In the genomic region with DNA sequence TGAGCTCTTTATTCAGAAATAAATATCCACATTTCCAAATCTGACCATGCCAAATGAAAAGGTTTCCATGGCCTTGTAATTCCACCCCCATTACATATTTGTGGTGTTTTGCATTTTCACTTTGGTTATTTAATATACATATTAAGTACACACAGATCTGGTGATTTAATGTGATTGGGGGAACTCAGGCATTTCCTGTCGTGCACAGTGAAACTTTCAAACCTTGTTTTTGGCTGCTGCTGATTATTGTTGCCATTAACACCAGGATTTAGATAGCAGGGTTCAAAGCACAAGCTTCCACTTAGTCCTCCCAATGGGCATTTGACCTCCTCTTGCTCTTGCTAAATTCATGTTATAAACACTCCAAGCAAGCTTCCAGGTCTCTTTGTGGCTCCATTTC, we compare ENCODE assay signal across 1 cellular context.
TF ChIP-seq lines count a peak whose summit lies in the region.

No MANE protein-coding gene starts in this region.

TF ChIP-seq in GM12878, 131 proteins besides CTCF, POLR2A, EP300 and RAD21:
- TF ChIP-seq, protein P1, sequence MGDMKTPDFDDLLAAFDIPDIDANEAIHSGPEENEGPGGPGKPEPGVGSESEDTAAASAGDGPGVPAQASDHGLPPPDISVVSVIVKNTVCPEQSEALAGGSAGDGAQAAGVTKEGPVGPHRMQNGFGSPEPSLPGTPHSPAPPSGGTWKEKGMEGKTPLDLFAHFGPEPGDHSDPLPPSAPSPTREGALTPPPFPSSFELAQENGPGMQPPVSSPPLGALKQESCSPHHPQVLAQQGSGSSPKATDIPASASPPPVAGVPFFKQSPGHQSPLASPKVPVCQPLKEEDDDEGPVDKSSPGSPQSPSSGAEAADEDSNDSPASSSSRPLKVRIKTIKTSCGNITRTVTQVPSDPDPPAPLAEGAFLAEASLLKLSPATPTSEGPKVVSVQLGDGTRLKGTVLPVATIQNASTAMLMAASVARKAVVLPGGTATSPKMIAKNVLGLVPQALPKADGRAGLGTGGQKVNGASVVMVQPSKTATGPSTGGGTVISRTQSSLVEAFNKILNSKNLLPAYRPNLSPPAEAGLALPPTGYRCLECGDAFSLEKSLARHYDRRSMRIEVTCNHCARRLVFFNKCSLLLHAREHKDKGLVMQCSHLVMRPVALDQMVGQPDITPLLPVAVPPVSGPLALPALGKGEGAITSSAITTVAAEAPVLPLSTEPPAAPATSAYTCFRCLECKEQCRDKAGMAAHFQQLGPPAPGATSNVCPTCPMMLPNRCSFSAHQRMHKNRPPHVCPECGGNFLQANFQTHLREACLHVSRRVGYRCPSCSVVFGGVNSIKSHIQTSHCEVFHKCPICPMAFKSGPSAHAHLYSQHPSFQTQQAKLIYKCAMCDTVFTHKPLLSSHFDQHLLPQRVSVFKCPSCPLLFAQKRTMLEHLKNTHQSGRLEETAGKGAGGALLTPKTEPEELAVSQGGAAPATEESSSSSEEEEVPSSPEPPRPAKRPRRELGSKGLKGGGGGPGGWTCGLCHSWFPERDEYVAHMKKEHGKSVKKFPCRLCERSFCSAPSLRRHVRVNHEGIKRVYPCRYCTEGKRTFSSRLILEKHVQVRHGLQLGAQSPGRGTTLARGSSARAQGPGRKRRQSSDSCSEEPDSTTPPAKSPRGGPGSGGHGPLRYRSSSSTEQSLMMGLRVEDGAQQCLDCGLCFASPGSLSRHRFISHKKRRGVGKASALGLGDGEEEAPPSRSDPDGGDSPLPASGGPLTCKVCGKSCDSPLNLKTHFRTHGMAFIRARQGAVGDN (IDR thresholded peaks at IDR 0.05), result no peak
